Comparison of ENCODE assay signal across 1 cellular context in genomic region chr4:98232202-98232601, GRCh38.
TF ChIP-seq lines count a peak whose summit lies in the region.

No MANE protein-coding gene starts in this region.

TF ChIP-seq in HCT116, 20 proteins besides CTCF, POLR2A, EP300 and RAD21 (continued from another document):
- no peak for TF ChIP-seq TCF7L2 (IDR thresholded peaks at IDR 0.05; ENCODE audit: borderline replicate concordance, extremely low read depth, insufficient read depth, insufficient read length)
- TF ChIP-seq EGR1 (IDR thresholded peaks at IDR 0.05; ENCODE audit: low read depth) = no peak
- no peak for TF ChIP-seq EZH2phosphoT487 (IDR thresholded peaks at IDR 0.05; ENCODE audit: borderline replicate concordance)
- TF ChIP-seq SP1 (IDR thresholded peaks at IDR 0.05; ENCODE audit: low read depth) = no peak
- TF ChIP-seq FOSL1 (IDR thresholded peaks at IDR 0.05; ENCODE audit: low read depth) = no peak
- TF ChIP-seq SRF (IDR thresholded peaks at IDR 0.05; ENCODE audit: low read depth) = peak; percentile 45; the same call in 1 of the 2 replicates
- TF ChIP-seq MAX (IDR thresholded peaks at IDR 0.05) = 0 out of 2 replicates have a peak, but pooled peaks have one; percentile 16
- TF ChIP-seq POLR2AphosphoS5 (IDR thresholded peaks at IDR 0.05; ENCODE audit: low read depth, low read length) = no peak
- TF ChIP-seq, protein P1, sequence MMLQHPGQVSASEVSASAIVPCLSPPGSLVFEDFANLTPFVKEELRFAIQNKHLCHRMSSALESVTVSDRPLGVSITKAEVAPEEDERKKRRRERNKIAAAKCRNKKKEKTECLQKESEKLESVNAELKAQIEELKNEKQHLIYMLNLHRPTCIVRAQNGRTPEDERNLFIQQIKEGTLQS (IDR thresholded peaks at IDR 0.05) = peak; percentile 63; the same call in 1 of the 2 replicates
- no peak for TF ChIP-seq YY1 (IDR thresholded peaks at IDR 0.05; ENCODE audit: extremely low read depth, insufficient replicate concordance, low read depth, low read length)
- TF ChIP-seq, protein P2, sequence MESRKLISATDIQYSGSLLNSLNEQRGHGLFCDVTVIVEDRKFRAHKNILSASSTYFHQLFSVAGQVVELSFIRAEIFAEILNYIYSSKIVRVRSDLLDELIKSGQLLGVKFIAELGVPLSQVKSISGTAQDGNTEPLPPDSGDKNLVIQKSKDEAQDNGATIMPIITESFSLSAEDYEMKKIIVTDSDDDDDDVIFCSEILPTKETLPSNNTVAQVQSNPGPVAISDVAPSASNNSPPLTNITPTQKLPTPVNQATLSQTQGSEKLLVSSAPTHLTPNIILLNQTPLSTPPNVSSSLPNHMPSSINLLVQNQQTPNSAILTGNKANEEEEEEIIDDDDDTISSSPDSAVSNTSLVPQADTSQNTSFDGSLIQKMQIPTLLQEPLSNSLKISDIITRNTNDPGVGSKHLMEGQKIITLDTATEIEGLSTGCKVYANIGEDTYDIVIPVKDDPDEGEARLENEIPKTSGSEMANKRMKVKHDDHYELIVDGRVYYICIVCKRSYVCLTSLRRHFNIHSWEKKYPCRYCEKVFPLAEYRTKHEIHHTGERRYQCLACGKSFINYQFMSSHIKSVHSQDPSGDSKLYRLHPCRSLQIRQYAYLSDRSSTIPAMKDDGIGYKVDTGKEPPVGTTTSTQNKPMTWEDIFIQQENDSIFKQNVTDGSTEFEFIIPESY (IDR thresholded peaks at IDR 0.05; ENCODE audit: extremely low read depth, insufficient replicate concordance, low read length) = no peak
- TF ChIP-seq SIN3A (IDR thresholded peaks at IDR 0.05; ENCODE audit: low read depth) = no peak
- no peak for TF ChIP-seq ELF1 (IDR thresholded peaks at IDR 0.05; ENCODE audit: borderline replicate concordance, low read depth)
